27 cellular contexts compared by ENCODE assay signal in the genomic region with DNA sequence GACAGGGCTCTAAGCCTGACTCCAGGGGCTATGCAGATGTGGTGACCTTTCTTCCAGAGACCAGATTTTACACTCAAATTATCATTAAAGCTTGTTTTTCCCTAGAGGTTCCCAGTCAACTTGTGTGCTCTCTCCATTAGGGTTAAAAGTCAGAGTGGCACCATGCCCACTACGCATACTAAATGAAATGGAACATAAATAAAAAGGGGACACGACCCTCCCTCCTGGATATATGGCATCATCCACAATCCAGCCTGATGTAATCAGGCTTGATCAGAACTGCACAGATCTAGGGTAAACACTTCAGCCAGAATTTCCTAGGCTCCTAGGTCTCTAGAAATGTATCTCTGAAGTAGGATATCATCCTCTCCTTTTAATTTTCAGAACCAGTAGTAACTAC.
"Had no signal": no experiment of that assay in that cellular context is flagged by ENCODE, and none has a peak within 500 bp of the region (broad histone marks: within the 10 kb centered on the region; RNA-seq: fewer than 3 reads in every experiment).

No MANE protein-coding gene starts in this region.

- H3K36me3 Mint-ChIP-seq: IgD-negative memory B cell, T-cell had no signal

- H3K9ac ChIP-seq: KMS-11, SK-N-SH had no signal

- DNase-seq: NCI-H1092; NCI-H1105 treated with DMSO at 0.1 percent for 48 hours; NCI-H1417 treated with DMSO at 0.1 percent for 48 hours; NCI-H146; NCI-H1694 treated with DMSO at 0.1 percent for 48 hours; NCI-H1930; NCI-H2081; NCI-H2107; NCI-H2171 treated with DMSO at 0.1 percent for 48 hours; NCI-H345; NCI-H446 treated with DMSO at 0.1 percent for 48 hours; NCI-H510A treated with DMSO at 0.1 percent for 48 hours; NCI-H526; NK-92 treated with Interleukin-12 subunit alpha and Interleukin-12 subunit beta, amount 100 ng/mL, for 24 hours; PC-3; Peyer's patch; SHP77 treated with DMSO at 0.1 percent for 48 hours; SJCRH30; SK-N-SH; SW 1271; T-cell had no signal

- H3K4me2 ChIP-seq: KMS-11, SK-N-SH had no signal

- H3K9me3 ChIP-seq: Peyer's patch, SJCRH30, SK-N-SH had no signal

- H3K27me3 Mint-ChIP-seq: IgD-negative memory B cell, T-cell had no signal

- H3K9me3 Mint-ChIP-seq: IgD-negative memory B cell; T-cell; T-helper 1 cell treated with Interleukin-12 subunit alpha and Interleukin-12 subunit beta and Interleukin-4 antibody, amounts not matched to agents 30 μg/mL and 1 μg/mL, for 36 hours had no signal

- H3K4me3 Mint-ChIP-seq: IgD-negative memory B cell; T-cell; T-helper 1 cell treated with Interleukin-12 subunit alpha and Interleukin-12 subunit beta and Interleukin-4 antibody, amounts not matched to agents 30 μg/mL and 1 μg/mL, for 36 hours had no signal

- H3K4me3 ChIP-seq: K562, Peyer's patch, SJCRH30 had no signal

- H3K27me3 ChIP-seq: Peyer's patch, SJCRH30 had no signal

- H3K4me1 ChIP-seq: Peyer's patch, SJCRH30 had no signal

- H3K27ac ChIP-seq: HL-60, KMS-11, Peyer's patch, SJCRH30 had no signal

- ATAC-seq: K562, PC-3, Right ventricle myocardium inferior, T-cell had no signal

- H3K36me3 ChIP-seq: Peyer's patch, SJCRH30 had no signal

- H3K9me2 ChIP-seq: SK-N-SH had no signal

- H3K27ac Mint-ChIP-seq: IgD-negative memory B cell; T-cell; T-helper 1 cell treated with Interleukin-12 subunit alpha and Interleukin-12 subunit beta and Interleukin-4 antibody, amounts not matched to agents 30 μg/mL and 1 μg/mL, for 36 hours had no signal

- H3K4me1 Mint-ChIP-seq: IgD-negative memory B cell, T-cell had no signal
